Comparison of ENCODE assay signal across 1 cellular context in genomic region chr10:75084834-75085384, GRCh38.
TF ChIP-seq lines count a peak whose summit lies in the region.

No MANE protein-coding gene starts in this region.

TF ChIP-seq in HepG2, 621 proteins besides CTCF, POLR2A, EP300 and RAD21 (continued from another document):
- TF ChIP-seq ZBTB33 (CRISPR knock-in tag; IDR thresholded peaks at IDR 0.05) (peak; percentile 35; the same call in 1 of the 2 replicates), ZNF775 (CRISPR knock-in tag; IDR thresholded peaks at IDR 0.05; ENCODE audit: borderline replicate concordance) (no peak), HNF4G (IDR thresholded peaks at IDR 0.05; ENCODE audit: borderline replicate concordance, low read depth, low read length) (no peak), HNF4G (CRISPR knock-in tag; IDR thresholded peaks at IDR 0.05; ENCODE audit: borderline replicate concordance, low read depth) (no peak), GFI1 (CRISPR knock-in tag; IDR thresholded peaks at IDR 0.05; ENCODE audit: borderline replicate concordance) (no peak)
TF ChIP-seq in HepG2: peak in this region for 1.
